In genomic region chr11:12689029-12689755, GRCh38 we compare ENCODE assay signal across 18 cellular contexts. TPM values are rescaled to one million over a fixed set of nuclear protein-coding genes. Genes with fewer than 3 reads are reported as not detected.
DNase-seq lines count a peak whose midpoint lies in the region; TF ChIP-seq lines count a peak whose summit lies in the region.
"Had no signal": no experiment of that assay in that cellular context is flagged by ENCODE, and none has a peak within 500 bp of the region (broad histone marks: within the 10 kb centered on the region; RNA-seq: fewer than 3 reads in every experiment).

No MANE protein-coding gene starts in this region.

- intact Hi-C loops in Calu3 (cut with micrococcal nuclease; ENCODE audit: unreplicated experiment) = loop anchor here (10.0 kb wide), 1 partner anchor 196 kb away; no protein-coding TSS in a partner anchor

- CTCF ChIA-PET in Calu3 (lab: Charles Lee) = interaction anchor here (1.3 kb wide), 1 partner anchor 11 kb away, joined by 3 read pairs; no protein-coding TSS in a partner anchor

- DNase-seq in Calu3 (no peak), M059J (ENCODE audit: low read depth) (peak; percentile 43), chondrocyte (ENCODE audit: low spot score) (no peak), GM19238 (ENCODE audit: insufficient read length, low spot score) (no peak), HuH-7 (ENCODE audit: low spot score) (no peak), NCI-H146 treated with DMSO at 0.1 percent for 48 hours (lab: John Stamatoyannopoulos, UW; ENCODE audit: unreplicated experiment) (no peak)
- no peak for DNase-seq in stimulated activated CD4-positive, alpha-beta T cell treated with anti-CD3 and anti-CD28 coated beads, Interleukin-4, amount 100 ng/mL, for 24 hours
- DNase-seq: activated B cell treated with CpG ODN at 0.5 μM for 24 hours; activated CD8-positive, alpha-beta memory T cell treated with anti-CD3 and anti-CD28 coated beads, Interleukin-2, amount 10 ng/mL, durations not matched to agents 7 days and 5 days; glutamatergic neuron; NCI-H748 treated with DMSO at 0.1 percent for 48 hours; RPMI8226; T-helper 1 cell had no signal

- H3K27ac ChIP-seq in parathyroid adenoma = peak overlapping the region; percentile 71
- H3K27ac ChIP-seq: epithelial cell of prostate, ovary had no signal

- H3K27ac Mint-ChIP-seq in Calu3 (ENCODE audit: unreplicated experiment) (peak overlapping the region; percentile 30), chondrocyte (ENCODE audit: unreplicated experiment) (peak overlapping the region; percentile 52)
- H3K27ac Mint-ChIP-seq: activated B cell treated with CpG ODN at 0.5 μM for 24 hours; activated CD8-positive, alpha-beta memory T cell treated with anti-CD3 and anti-CD28 coated beads, Interleukin-2, amount 10 ng/mL, durations not matched to agents 7 days and 5 days; B cell; dendritic cell treated with granulocyte-macrophage colony-stimulating factor and Interleukin-4, amounts not matched to agents 40 ng/mL and 50 ng/mL, for 4 days had no signal

- H2AFZ ChIP-seq in parathyroid adenoma = no peak overlapping the region

- TF ChIP-seq CTCF in Calu3 (IDR thresholded peaks at IDR 0.05; ENCODE audit: unreplicated experiment) (no peak), chondrocyte (IDR thresholded peaks at IDR 0.05) (no peak), parathyroid adenoma (IDR thresholded peaks at IDR 0.05) (no peak)

- no peaks in the 10 kb centered on the region for H3K36me3 ChIP-seq in parathyroid adenoma (ENCODE audit: control insufficient read depth, insufficient read depth, low read length)
- H3K36me3 ChIP-seq: ovary had no signal

- no peak overlapping the region for H3K9ac ChIP-seq in parathyroid adenoma

- H3K4me1 Mint-ChIP-seq in Calu3 (ENCODE audit: low read depth, unreplicated experiment) (peaks cover 83% of the 10 kb centered on the region), chondrocyte (ENCODE audit: low read depth) (peaks cover 95% of the 10 kb centered on the region)
- H3K4me1 Mint-ChIP-seq: activated B cell treated with CpG ODN at 0.5 μM for 24 hours, B cell had no signal

- no TSS peak for BruUV-seq in Calu3 (replicated peaks; lab: Mats Ljungman, UMichigan)

- H3K9me3 ChIP-seq in parathyroid adenoma (ENCODE audit: control insufficient read depth, low read length) = no peaks in the 10 kb centered on the region
- H3K9me3 ChIP-seq: ovary had no signal

- no peaks in the 10 kb centered on the region for H3K27me3 ChIP-seq in parathyroid adenoma (ENCODE audit: control insufficient read depth, insufficient read depth, low read length)
- H3K27me3 ChIP-seq: ovary had no signal

- peak overlapping the region; percentile 18 for H3K4me3 Mint-ChIP-seq in Calu3 (ENCODE audit: low read depth, unreplicated experiment)
- peak overlapping the region; percentile 5 for H3K4me3 Mint-ChIP-seq in chondrocyte (ENCODE audit: unreplicated experiment)
- H3K4me3 Mint-ChIP-seq: activated B cell treated with CpG ODN at 0.5 μM for 24 hours; activated CD8-positive, alpha-beta memory T cell treated with anti-CD3 and anti-CD28 coated beads, Interleukin-2, amount 10 ng/mL, durations not matched to agents 7 days and 5 days; B cell; dendritic cell treated with granulocyte-macrophage colony-stimulating factor and Interleukin-4, amounts not matched to agents 40 ng/mL and 50 ng/mL, for 4 days had no signal

- H3K4me3 ChIP-seq in parathyroid adenoma (ENCODE audit: low read depth, low read length) = no peak overlapping the region
- H3K4me3 ChIP-seq: ovary had no signal

- H3K27me3 Mint-ChIP-seq in Calu3 (ENCODE audit: unreplicated experiment) (no peaks in the 10 kb centered on the region), chondrocyte (ENCODE audit: low read depth) (no peaks in the 10 kb centered on the region)

- H3K9me3 Mint-ChIP-seq in Calu3 (ENCODE audit: low read depth, unreplicated experiment) = no peaks in the 10 kb centered on the region
- H3K9me3 Mint-ChIP-seq in chondrocyte (ENCODE audit: low read depth) = no peaks in the 10 kb centered on the region
- H3K9me3 Mint-ChIP-seq: dendritic cell treated with granulocyte-macrophage colony-stimulating factor and Interleukin-4, amounts not matched to agents 40 ng/mL and 50 ng/mL, for 4 days had no signal

- H3K4me2 ChIP-seq in parathyroid adenoma (ENCODE audit: low read length) = no peak overlapping the region

- H3K36me3 Mint-ChIP-seq in Calu3 (ENCODE audit: insufficient read depth, unreplicated experiment) (peaks cover 21% of the 10 kb centered on the region), chondrocyte (ENCODE audit: low read depth) (peaks cover 1% of the 10 kb centered on the region)
- H3K36me3 Mint-ChIP-seq: activated CD8-positive, alpha-beta memory T cell treated with anti-CD3 and anti-CD28 coated beads, Interleukin-2, amount 10 ng/mL, durations not matched to agents 7 days and 5 days had no signal

- peaks cover 18% of the 10 kb centered on the region for H3K79me2 ChIP-seq in parathyroid adenoma

- peaks cover 31% of the 10 kb centered on the region for H3K4me1 ChIP-seq in parathyroid adenoma

RNA-seq across cellular contexts. Expression of gene TEAD1, which starts 15.0 kb away (rescaled TPM):
- total RNA-seq in Calu3 (2022) = 99.0 and 104 TPM in 2 replicates
- 53.6 and 83.2 TPM in 2 replicates for total RNA-seq in M059J (2014; rRNA removed; shearing (Covaris generic))
- total RNA-seq in chondrocyte = 128 to 137 TPM (median 135 TPM) in 3 replicates
